Comparison of ENCODE assay signal across 25 cellular contexts in the genomic region with DNA sequence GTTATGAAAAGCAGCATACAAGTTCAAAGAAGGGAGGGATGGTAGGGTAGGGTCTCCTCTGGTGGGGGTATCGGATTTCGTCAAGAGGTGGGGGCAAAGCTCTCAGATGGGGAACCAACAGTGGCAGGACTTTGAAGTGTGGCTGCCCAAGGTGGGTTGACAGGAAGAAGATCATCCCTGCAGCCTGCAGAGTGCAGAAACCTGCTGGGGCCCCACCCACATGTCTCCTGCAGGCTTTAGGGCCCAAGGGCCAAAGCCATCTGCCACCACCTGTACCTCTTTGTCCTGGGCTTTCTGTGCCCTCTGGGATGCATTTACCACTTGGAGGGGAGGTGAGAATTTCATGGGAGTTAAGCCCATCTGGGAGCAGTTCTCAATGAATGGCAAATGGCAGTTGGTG. TPM values are rescaled to one million over a fixed set of nuclear protein-coding genes. Genes with fewer than 3 reads are reported as not detected.
"Had no signal": no experiment of that assay in that cellular context is flagged by ENCODE, and none has a peak within 500 bp of the region (broad histone marks: within the 10 kb centered on the region; RNA-seq: fewer than 3 reads in every experiment).

No MANE protein-coding gene starts in this region.

- H3K4me3 Mint-ChIP-seq: activated B cell treated with CpG ODN at 0.5 μM for 24 hours; activated CD4-positive, alpha-beta T cell treated with anti-CD3 and anti-CD28 coated beads, Interleukin-2, amount 10 ng/mL, durations not matched to agents 24 days and 14 days; IgD-negative memory B cell; T-cell had no signal

- FAIRE-seq: TTC549 had no signal

- DNase-seq: activated B cell treated with CpG ODN at 0.5 μM for 24 hours; activated CD4-positive, alpha-beta T cell treated with anti-CD3 and anti-CD28 coated beads for 1 hour; activated CD4-positive, alpha-beta T cell treated with anti-CD3 and anti-CD28 coated beads, Interleukin-2, amount 10 ng/mL, durations not matched to agents 24 days and 14 days; activated CD4-positive, alpha-beta T cell treated with anti-CD3 and anti-CD28 coated beads, Interleukin-2, amount 50 U/mL, for 48 hours; activated CD8-positive, alpha-beta memory T cell treated with anti-CD3 and anti-CD28 coated beads, Interleukin-2, amount 50 U/mL, for 4 hours; activated naive CD4-positive, alpha-beta T cell treated with Interleukin-2 at 50 U/mL for 16 hours; activated T-cell treated with anti-CD3 and anti-CD28 coated beads, Interleukin-2, amount 50 U/mL, for 1 hour; caudate nucleus; KG1; NCI-H1092; NCI-H2029; NCI-H510A; NCI-H526 treated with DMSO at 0.1 percent for 48 hours; NCI-H82; T1000 had no signal

- H3K36me3 Mint-ChIP-seq: IgD-negative memory B cell, T-cell had no signal

- H3K27ac Mint-ChIP-seq: activated B cell treated with CpG ODN at 0.5 μM for 24 hours; activated CD4-positive, alpha-beta T cell treated with anti-CD3 and anti-CD28 coated beads, Interleukin-2, amount 10 ng/mL, durations not matched to agents 24 days and 14 days; activated naive CD4-positive, alpha-beta T cell treated with anti-CD3 and anti-CD28 coated beads, Interleukin-2, amount 50 U/mL, for 72 hours; IgD-negative memory B cell; T-cell had no signal

- H3K4me3 ChIP-seq: SK-N-MC had no signal

- ATAC-seq: activated naive CD4-positive, alpha-beta T cell treated with anti-CD3 and anti-CD28 coated beads, Interleukin-2, amount 50 U/mL, for 72 hours; Right ventricle myocardium inferior; T-cell had no signal

- H3K4me1 Mint-ChIP-seq: activated B cell treated with CpG ODN at 0.5 μM for 24 hours, IgD-negative memory B cell had no signal

- H3K27ac ChIP-seq: SK-N-MC had no signal

RNA-seq across cellular contexts. Expression of a gene that starts 42.7 kb away (rescaled TPM):
- total RNA-seq: activated B cell treated with CpG ODN at 0.5 μM for 24 hours; activated CD4-positive, alpha-beta T cell treated with anti-CD3 and anti-CD28 coated beads, Interleukin-2, amount 10 ng/mL, durations not matched to agents 24 days and 14 days; activated CD8-positive, alpha-beta memory T cell treated with anti-CD3 and anti-CD28 coated beads for 36 hours; activated naive CD4-positive, alpha-beta T cell treated with anti-CD3 and anti-CD28 coated beads, Interleukin-2, amount 50 U/mL, for 72 hours; MCF 10A; OCI-LY7; RPMI7951; T-cell had no signal
- polyA plus RNA-seq: IgD-negative memory B cell had no signal
